ENCODE assay signal across 1 cellular context in genomic region chr7:7719235-7719634, GRCh38.
A peak's percentile ranks its signal among the peaks of the same experiment; 100 is the strongest.
TF ChIP-seq lines count a peak whose summit lies in the region.

No MANE protein-coding gene starts in this region.

TF ChIP-seq in GM12878, 131 proteins besides CTCF, POLR2A, EP300 and RAD21 (continued from another document and continues in another):
- TF ChIP-seq ZNF687 (IDR thresholded peaks at IDR 0.05) (peak; percentile 95), MYC (IDR thresholded peaks at IDR 0.05; ENCODE audit: insufficient read depth, insufficient read length, insufficient replicate concordance, low read length, severe bottlenecking) (no peak), KDM1A (IDR thresholded peaks at IDR 0.05; ENCODE audit: borderline replicate concordance) (no peak), PML (IDR thresholded peaks at IDR 0.05; ENCODE audit: low read length) (peak; percentile 48; the same call in 1 of the 2 replicates), ZNF217 (IDR thresholded peaks at IDR 0.05) (no peak), MEF2A (IDR thresholded peaks at IDR 0.05; ENCODE audit: insufficient read depth, low read depth, low read length) (no peak), CBX5 (IDR thresholded peaks at IDR 0.05; ENCODE audit: low read depth) (no peak), PAX5 (IDR thresholded peaks at IDR 0.05; ENCODE audit: borderline replicate concordance, low read depth, low read length) (0 out of 2 replicates have a peak, but pooled peaks have one; percentile 23), POU2F2 (IDR thresholded peaks at IDR 0.05; ENCODE audit: borderline replicate concordance, low read depth, low read length) (peak; percentile 12; the same call in 1 of the 3 replicates), BRCA1 (IDR thresholded peaks at IDR 0.05; ENCODE audit: low read depth, low read length) (no peak), RCOR1 (conservative IDR thresholded peaks at IDR 0.05; ENCODE audit: low read depth, low read length) (no peak), BMI1 (IDR thresholded peaks at IDR 0.05; ENCODE audit: borderline replicate concordance) (no peak), PKNOX1 (IDR thresholded peaks at IDR 0.05) (no peak), MAX (IDR thresholded peaks at IDR 0.05; ENCODE audit: low read depth, low read length) (peak; percentile 80; the same call in 1 of the 2 replicates), CBFB (IDR thresholded peaks at IDR 0.05; ENCODE audit: low read depth) (peak; percentile 80; the same call in 1 of the 2 replicates), HDAC6 (IDR thresholded peaks at IDR 0.05; ENCODE audit: unreplicated experiment) (no peak), EED (IDR thresholded peaks at IDR 0.05; ENCODE audit: low read depth) (0 out of 2 replicates have a peak, but pooled peaks have one; percentile 25), RELA (IDR thresholded peaks at IDR 0.05; ENCODE audit: borderline replicate concordance, partially characterized antibody) (peak; percentile 44), BACH1 (IDR thresholded peaks at IDR 0.05; ENCODE audit: borderline replicate concordance) (no peak), YY1 (IDR thresholded peaks at IDR 0.05; ENCODE audit: low read depth, low read length) (peak; percentile 87), STAT1 (conservative IDR thresholded peaks at IDR 0.05) (no peak), JUNB (IDR thresholded peaks at IDR 0.05) (peak; percentile 78), PBX3 (IDR thresholded peaks at IDR 0.05; ENCODE audit: insufficient replicate concordance, low read depth, low read length) (no peak), TBL1XR1 (IDR thresholded peaks at IDR 0.05; ENCODE audit: low read depth, low read length) (no peak), E4F1 (IDR thresholded peaks at IDR 0.05; ENCODE audit: borderline replicate concordance, partially characterized antibody) (no peak), RFX5 (IDR thresholded peaks at IDR 0.05; ENCODE audit: low read depth, low read length) (no peak), ZBTB4 (CRISPR knock-in tag; IDR thresholded peaks at IDR 0.05) (no peak), NFIC (IDR thresholded peaks at IDR 0.05; ENCODE audit: low read depth, low read length) (peak; percentile 77), ELK1 (IDR thresholded peaks at IDR 0.05; ENCODE audit: low read depth, low read length) (no peak), ZNF274 (IDR thresholded peaks at IDR 0.05; ENCODE audit: insufficient read depth, insufficient read length) (no peak), NBN (IDR thresholded peaks at IDR 0.05) (peak; percentile 62; the same call in 1 of the 2 replicates), SUPT20H (IDR thresholded peaks at IDR 0.05; ENCODE audit: borderline replicate concordance, control insufficient read depth, low read depth, low read length) (no peak), LARP7 (IDR thresholded peaks at IDR 0.05) (no peak), SREBF2 (IDR thresholded peaks at IDR 0.05; ENCODE audit: low read length) (no peak), HSF1 (IDR thresholded peaks at IDR 0.05; ENCODE audit: low read depth, low read length) (no peak), TCF3 (IDR thresholded peaks at IDR 0.05; ENCODE audit: borderline replicate concordance, insufficient read depth, low read depth, low read length) (peak; percentile 79), USF2 (IDR thresholded peaks at IDR 0.05; ENCODE audit: borderline replicate concordance, low read depth, low read length) (no peak), HDAC2 (IDR thresholded peaks at IDR 0.05) (no peak), IRF4 (IDR thresholded peaks at IDR 0.05; ENCODE audit: low read depth, low read length) (0 out of 2 replicates have a peak, but pooled peaks have one; percentile 43), NR2C1 (IDR thresholded peaks at IDR 0.05) (no peak), ZNF24 (IDR thresholded peaks at IDR 0.05) (peak; percentile 47; the same call in 1 of the 2 replicates), MTA3 (IDR thresholded peaks at IDR 0.05; ENCODE audit: borderline replicate concordance, low read length) (0 out of 2 replicates have a peak, but pooled peaks have one; percentile 19), BCL3 (IDR thresholded peaks at IDR 0.05; ENCODE audit: borderline replicate concordance, insufficient read depth, low read depth, low read length, poor library complexity, severe bottlenecking) (peak; percentile 22), ZZZ3 (IDR thresholded peaks at IDR 0.05; ENCODE audit: control insufficient read depth, insufficient read length, low read depth) (no peak), MTA2 (IDR thresholded peaks at IDR 0.05; ENCODE audit: low read depth) (peak; percentile 73), SREBF1 (IDR thresholded peaks at IDR 0.05; ENCODE audit: low read length) (no peak), BHLHE40 (IDR thresholded peaks at IDR 0.05; ENCODE audit: borderline replicate concordance in 1 of 2, low read depth in 2 of 2, low read length in 1 of 2) (peak; percentile 85 to 87), FOS (IDR thresholded peaks at IDR 0.05; ENCODE audit: borderline replicate concordance, extremely low read depth, insufficient read length) (no peak), RUNX3 (IDR thresholded peaks at IDR 0.05; ENCODE audit: low read length) (peak; percentile 95), CREM (IDR thresholded peaks at IDR 0.05; ENCODE audit: low read depth) (peak; percentile 78), RAD51 (IDR thresholded peaks at IDR 0.05) (peak; percentile 76)
